Comparison of ENCODE assay signal across 28 cellular contexts in the genomic region with DNA sequence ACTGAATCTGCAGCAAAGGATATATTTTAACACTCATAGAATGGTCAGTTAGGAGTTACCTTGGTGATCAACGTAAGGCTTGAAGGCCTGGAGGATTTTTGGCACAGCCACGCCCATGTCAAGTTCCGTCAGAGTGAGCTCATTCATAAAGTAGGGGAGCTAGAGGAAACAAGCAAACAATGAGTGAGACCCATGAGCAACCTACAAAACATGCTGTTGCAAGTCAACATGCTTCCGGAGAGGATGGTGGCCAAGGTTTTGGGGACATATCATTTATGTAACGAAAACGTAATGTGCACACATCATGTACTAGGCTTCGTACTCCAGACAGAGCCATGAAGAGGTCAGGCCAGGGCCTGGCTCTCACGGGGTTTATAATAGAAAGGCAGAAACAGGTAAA. TPM values are rescaled to one million over a fixed set of nuclear protein-coding genes. Genes with fewer than 3 reads are reported as not detected.
DNase-seq lines count a peak whose midpoint lies in the region; FAIRE-seq and TF ChIP-seq lines count a peak whose summit lies in the region.
"Had no signal": no experiment of that assay in that cellular context is flagged by ENCODE, and none has a peak within 500 bp of the region (broad histone marks: within the 10 kb centered on the region; RNA-seq: fewer than 3 reads in every experiment).

No MANE protein-coding gene starts in this region.

- H3K9ac ChIP-seq in keratinocyte (ENCODE audit: control insufficient read depth, extremely low read depth, insufficient read depth, low read length), result no peak overlapping the region
- H3K9ac ChIP-seq: SK-N-SH had no signal

- no peaks in the 10 kb centered on the region for H4K20me1 ChIP-seq in keratinocyte (ENCODE audit: control insufficient read depth, extremely low read depth, insufficient read depth, low read length)

- peak overlapping the region; percentile 54 for H3K27ac ChIP-seq in keratinocyte (ENCODE audit: control insufficient read depth, insufficient read depth, low read length)
- H3K27ac ChIP-seq: ascending aorta, transverse colon had no signal

- no peaks in the 10 kb centered on the region for H3K4me1 Mint-ChIP-seq in immature natural killer cell
- H3K4me1 Mint-ChIP-seq: activated naive CD8-positive, alpha-beta T cell treated with anti-CD3 and anti-CD28 coated beads, Interleukin-2, amount 10 ng/mL, durations not matched to agents 7 days and 5 days; T-helper 17 cell had no signal

- peaks cover 0 to 4% (median 1%) of the 10 kb centered on the region in 3 donors for H3K27me3 Mint-ChIP-seq in immature natural killer cell (ENCODE audit: low read depth in 3 of 3)
- H3K27me3 Mint-ChIP-seq: activated naive CD8-positive, alpha-beta T cell treated with anti-CD3 and anti-CD28 coated beads, Interleukin-2, amount 10 ng/mL, durations not matched to agents 7 days and 5 days; natural killer cell treated with Interleukin-12 subunit alpha and Interleukin-12 subunit beta and Interleukin-15 and Interleukin-18, amount 100 ng/mL, for 72 hours; T-helper 17 cell had no signal

- no peaks in the 10 kb centered on the region for H3K27me3 ChIP-seq in keratinocyte (ENCODE audit: control insufficient read depth, extremely low read depth, insufficient read depth, low read length)
- H3K27me3 ChIP-seq: ascending aorta, transverse colon had no signal

- H3K9me3 Mint-ChIP-seq in immature natural killer cell, result no peaks in the 10 kb centered on the region
- H3K9me3 Mint-ChIP-seq: activated naive CD8-positive, alpha-beta T cell treated with anti-CD3 and anti-CD28 coated beads, Interleukin-2, amount 10 ng/mL, durations not matched to agents 7 days and 5 days; natural killer cell treated with Interleukin-12 subunit alpha and Interleukin-12 subunit beta and Interleukin-15 and Interleukin-18, amount 100 ng/mL, for 72 hours had no signal

- H3K4me1 ChIP-seq in keratinocyte (ENCODE audit: control insufficient read depth, extremely low read depth, insufficient read depth, low read length), result peaks cover 10% of the 10 kb centered on the region
- H3K4me1 ChIP-seq: transverse colon had no signal

- no peak for TF ChIP-seq CTCF in keratinocyte (optimal IDR thresholded peaks at IDR 0.05 in 1 of 3, IDR thresholded peaks at IDR 0.05 in 1 of 3, conservative IDR thresholded peaks at IDR 0.05 in 1 of 3; ENCODE audit: extremely low read depth in 1 of 3, insufficient read depth in 2 of 3, low read length in 3 of 3)

- H3K9me3 ChIP-seq in keratinocyte (ENCODE audit: control insufficient read depth, low read depth, low read length), result no peaks in the 10 kb centered on the region
- H3K9me3 ChIP-seq: ascending aorta, SK-N-SH, transverse colon had no signal

- dilution Hi-C loops in keratinocyte (cut with MboI; ENCODE audit: extremely low pct_ligation_motif_present, low sequenced_read_pairs), result no loop called here

- FAIRE-seq in keratinocyte (lab: Jason Lieb, UNC), result peak; percentile 53
- FAIRE-seq: frontal cortex, RCC 7860 had no signal

- peak overlapping the region; percentile 54 for H3K4me2 ChIP-seq in keratinocyte (ENCODE audit: control insufficient read depth, extremely low read depth, insufficient read depth, low read depth, low read length)
- H3K4me2 ChIP-seq: SK-N-SH, smooth muscle cell had no signal

- no peaks in the 10 kb centered on the region for H3K79me2 ChIP-seq in keratinocyte (ENCODE audit: control insufficient read depth, insufficient read depth, low read length)

- peaks cover 19 to 38% (median 19%) of the 10 kb centered on the region in 3 donors for H3K36me3 Mint-ChIP-seq in immature natural killer cell

- H3K36me3 ChIP-seq in keratinocyte (ENCODE audit: control insufficient read depth in 2 of 2, extremely low read depth in 1 of 2, insufficient read depth in 2 of 2, low read length in 2 of 2), result peaks cover 26 to 32% of the 10 kb centered on the region in 2 experiments

- DNase-seq in ELR (ENCODE audit: low read depth) (peak; percentile 70), M059J (ENCODE audit: low read depth) (peak; percentile 25), dermis blood vessel endothelial cell (peak; percentile 92), keratinocyte (ENCODE audit: low read depth, low spot score) (peak; percentile 42), Kasumi-1 (lab: John Stamatoyannopoulos, UW) (no peak), NCI-H510A (lab: John Stamatoyannopoulos, UW) (no peak), immature natural killer cell (no peak)
- DNase-seq: activated CD4-positive, alpha-beta T cell treated with anti-CD3 and anti-CD28 coated beads for 1 hour; activated gamma-delta T cell; activated naive CD8-positive, alpha-beta T cell treated with anti-CD3 and anti-CD28 coated beads, Interleukin-2, amount 10 ng/mL, durations not matched to agents 7 days and 5 days; activated T-cell treated with anti-CD3 and anti-CD28 coated beads, Interleukin-2, amount 50 U/mL, for 1 hour; DMS153; erythroblast; GOT3; hypothalamus; NCI-H1105 treated with DMSO at 0.1 percent for 48 hours; NCI-H1930; NCI-H69; retina; SK-N-SH; stimulated activated CD4-positive, alpha-beta T cell treated with anti-CD3 and anti-CD28 coated beads, Interleukin-2, amount 100 ng/mL, for 24 hours; T-helper 17 cell; transverse colon had no signal

- H3K9me1 ChIP-seq in keratinocyte (ENCODE audit: control insufficient read depth, extremely low read depth, insufficient read depth, low read length), result no peaks in the 10 kb centered on the region

- H3K4me3 ChIP-seq in keratinocyte (ENCODE audit: control insufficient read depth in 2 of 3, extremely low read depth in 1 of 3, insufficient read depth in 2 of 3, low read depth in 1 of 3, low read length in 3 of 3), result no peak overlapping the region
- H3K4me3 ChIP-seq: ascending aorta, smooth muscle cell, transverse colon had no signal

- H3K4me3 Mint-ChIP-seq in immature natural killer cell, result no peak overlapping the region
- H3K4me3 Mint-ChIP-seq: activated naive CD8-positive, alpha-beta T cell treated with anti-CD3 and anti-CD28 coated beads, Interleukin-2, amount 10 ng/mL, durations not matched to agents 7 days and 5 days; natural killer cell treated with Interleukin-12 subunit alpha and Interleukin-12 subunit beta and Interleukin-15 and Interleukin-18, amount 100 ng/mL, for 72 hours; T-helper 17 cell had no signal

- no peak overlapping the region for H3K27ac Mint-ChIP-seq in immature natural killer cell
- H3K27ac Mint-ChIP-seq: activated naive CD8-positive, alpha-beta T cell treated with anti-CD3 and anti-CD28 coated beads, Interleukin-2, amount 10 ng/mL, durations not matched to agents 7 days and 5 days; natural killer cell treated with Interleukin-12 subunit alpha and Interleukin-12 subunit beta and Interleukin-15 and Interleukin-18, amount 100 ng/mL, for 72 hours; T-helper 17 cell had no signal

- H2AFZ ChIP-seq in keratinocyte (ENCODE audit: control insufficient read depth, low read length), result no peak overlapping the region

RNA-seq across cellular contexts. Expression of a gene that starts 41.1 kb away (rescaled TPM):
- 0.98 and 1.5 TPM in 2 replicates for total RNA-seq in M059J (2014; rRNA removed; shearing (Covaris generic))
- total RNA-seq in dermis blood vessel endothelial cell, result 17.5 and 20.4 TPM in 2 replicates
- polyA plus RNA-seq in keratinocyte, result 5.4 to 7.1 TPM (median 7.1 TPM) in 3 replicates
- 3.6 TPM for polyA plus RNA-seq in keratinocyte (2011; ENCODE audit: low read depth)
- 3.5 and 5.0 TPM in 2 replicates for polyA plus RNA-seq in keratinocyte (2011; cell fraction: cytosol; rRNA removed)
- 23.0 and 26.6 TPM in 2 replicates for polyA plus RNA-seq in keratinocyte (2011; cell fraction: nucleus; rRNA removed)
- polyA plus RNA-seq in keratinocyte (2012; ENCODE audit: low replicate concordance), result 4.8 and 10.7 TPM in 2 replicates
- 14.4 to 28.3 TPM (median 18.1 TPM) in 3 replicates for polyA minus RNA-seq in keratinocyte
- 7.1 TPM for polyA minus RNA-seq in keratinocyte (2011; cell fraction: cytosol; rRNA and poly(A)+ RNA removed)
- 17.1 and 29.8 TPM in 2 replicates for polyA minus RNA-seq in keratinocyte (2011; cell fraction: nucleus; rRNA and poly(A)+ RNA removed)
- 10 to 100 TPM; 30.7 to 52.9 (median 31.3) TPM for polyA plus RNA-seq in immature natural killer cell

Comparison
In these comparisons a context has a peak if more than half of its experiments do, and no peak if none do; other contexts are left out.
1. DNase-seq: peak in ELR (single experiment), M059J (single experiment), dermis blood vessel endothelial cell (single experiment) and keratinocyte (single experiment); none in Kasumi-1 (0 of 2), NCI-H510A (single experiment) and immature natural killer cell (0 of 3).